In the genomic region with DNA sequence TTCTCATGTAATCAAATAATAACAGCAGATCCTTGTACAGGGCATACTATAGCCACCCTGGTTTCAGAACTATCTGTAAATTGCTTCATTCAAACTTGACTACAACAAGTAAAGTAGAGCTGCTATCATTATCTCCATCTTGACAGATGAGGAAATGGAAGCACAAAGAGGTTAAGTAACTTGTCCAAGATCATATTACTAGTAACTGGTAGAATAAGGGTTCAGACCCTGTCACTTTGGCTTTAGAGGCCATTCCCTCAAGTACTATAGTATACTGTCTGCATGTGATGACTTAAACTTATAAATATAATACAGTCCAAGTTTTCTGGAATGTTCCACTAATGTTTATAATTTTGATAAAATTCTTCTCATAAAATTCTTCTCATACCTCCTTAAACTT, we compare ENCODE assay signal across 16 cellular contexts.
"Had no signal": no experiment of that assay in that cellular context is flagged by ENCODE, and none has a peak within 500 bp of the region (broad histone marks: within the 10 kb centered on the region; RNA-seq: fewer than 3 reads in every experiment).

No MANE protein-coding gene starts in this region.

- DNase-seq: activated CD4-positive, alpha-beta T cell treated with anti-CD3 and anti-CD28 coated beads for 36 hours; activated CD8-positive, alpha-beta memory T cell treated with anti-CD3 and anti-CD28 coated beads, Interleukin-2, amount 50 U/mL, for 48 hours; activated CD8-positive, alpha-beta T cell treated with anti-CD3 and anti-CD28 coated beads, Interleukin-2, amount 10 ng/mL, durations not matched to agents 7 days and 5 days; activated naive CD4-positive, alpha-beta T cell treated with anti-CD3 and anti-CD28 coated beads for 36 hours; dermis blood vessel endothelial cell; endodermal cell; erythroblast; foreskin melanocyte; heart left ventricle; left lung; mesendoderm; stimulated activated CD4-positive, alpha-beta T cell treated with anti-CD3 and anti-CD28 coated beads, Interleukin-2, amount 100 ng/mL, for 24 hours; stimulated activated naive CD8-positive, alpha-beta T cell treated with anti-CD3 and anti-CD28 coated beads, Interleukin-15, Interleukin-2, amounts not matched to agents 100 U/mL and 50 U/mL, for 24 hours; WERI-Rb-1 had no signal

- H3K9me3 ChIP-seq: heart left ventricle, left lung, suprapubic skin had no signal

- H3K27ac ChIP-seq: heart left ventricle, left lung, suprapubic skin had no signal

- H3K36me3 ChIP-seq: heart left ventricle, left lung, suprapubic skin, WERI-Rb-1 had no signal

- ATAC-seq: activated CD4-positive, alpha-beta T cell treated with anti-CD3 and anti-CD28 coated beads for 36 hours; activated CD8-positive, alpha-beta T cell treated with anti-CD3 and anti-CD28 coated beads, Interleukin-2, amount 10 ng/mL, durations not matched to agents 7 days and 5 days; heart left ventricle; left lung; sciatic nerve; stimulated activated naive CD8-positive, alpha-beta T cell treated with anti-CD3 and anti-CD28 coated beads, Interleukin-15, Interleukin-2, amounts not matched to agents 100 U/mL and 50 U/mL, for 24 hours had no signal

- H3K4me3 ChIP-seq: heart left ventricle, left lung, suprapubic skin had no signal

- H3K27me3 ChIP-seq: heart left ventricle, left lung, suprapubic skin had no signal
